28 cellular contexts compared by ENCODE assay signal in genomic region chr11:99988105-99988907, GRCh38.
DNase-seq lines count a peak whose midpoint lies in the region; TF ChIP-seq lines count a peak whose summit lies in the region.
"Had no signal": no experiment of that assay in that cellular context is flagged by ENCODE, and none has a peak within 500 bp of the region (broad histone marks: within the 10 kb centered on the region; RNA-seq: fewer than 3 reads in every experiment).

No MANE protein-coding gene starts in this region.

- H3K4me3 Mint-ChIP-seq in brain (no peak overlapping the region), mesothelial cell of epicardium (no peak overlapping the region)
- H3K4me3 Mint-ChIP-seq in activated naive CD4-positive, alpha-beta T cell treated with anti-CD3 and anti-CD28 coated beads for 36 hours: no peak overlapping the region
- H3K4me3 Mint-ChIP-seq: activated CD4-positive, alpha-beta T cell treated with anti-CD3 and anti-CD28 coated beads, Interleukin-2, amount 10 ng/mL, durations not matched to agents 7 days and 5 days; activated CD8-positive, alpha-beta memory T cell treated with anti-CD3 and anti-CD28 coated beads, Interleukin-2, amount 10 ng/mL, durations not matched to agents 7 days and 5 days; activated naive CD4-positive, alpha-beta T cell treated with anti-CD3 and anti-CD28 coated beads, Interleukin-2, amount 50 U/mL, for 24 hours; activated T-helper 1 cell treated with anti-CD3 and anti-CD28 coated beads, Interleukin-12 subunit alpha, Interleukin-12 subunit beta, Interleukin-2, Interleukin-4 antibody, amounts not matched to agents 30 ng/mL and 10 ng/mL and 1 ng/mL, durations not matched to agents 14 hours and 24 hours and 36 hours; CD8-positive, alpha-beta memory T cell; endodermal cell; nephron; stimulated activated memory B cell treated with anti-CD40 and anti-IgM and Interleukin-4, amounts not matched to agents 10 μg/mL and 1 μg/mL and 100 μg/mL, for 72 hours had no signal

- no peaks in the 10 kb centered on the region for H3K36me3 ChIP-seq in breast epithelium
- H3K36me3 ChIP-seq: ascending aorta, colonic mucosa, thoracic aorta, WERI-Rb-1 had no signal

- no peak overlapping the region for H3K4me3 ChIP-seq in breast epithelium
- H3K4me3 ChIP-seq: ascending aorta, colonic mucosa, skin epidermis, thoracic aorta had no signal

- H3K36me3 Mint-ChIP-seq in brain: no peaks in the 10 kb centered on the region
- H3K36me3 Mint-ChIP-seq in mesothelial cell of epicardium: no peaks in the 10 kb centered on the region
- H3K36me3 Mint-ChIP-seq in activated naive CD4-positive, alpha-beta T cell treated with anti-CD3 and anti-CD28 coated beads for 36 hours (ENCODE audit: low read depth): no peaks in the 10 kb centered on the region
- H3K36me3 Mint-ChIP-seq: activated CD8-positive, alpha-beta memory T cell treated with anti-CD3 and anti-CD28 coated beads, Interleukin-2, amount 10 ng/mL, durations not matched to agents 7 days and 5 days; activated naive CD4-positive, alpha-beta T cell treated with anti-CD3 and anti-CD28 coated beads, Interleukin-2, amount 50 U/mL, for 24 hours; stimulated activated memory B cell treated with anti-CD40 and anti-IgM and Interleukin-4, amounts not matched to agents 10 μg/mL and 1 μg/mL and 100 μg/mL, for 72 hours had no signal

- peak; percentile 2 for DNase-seq in DMS 273 (lab: John Stamatoyannopoulos, UW; ENCODE audit: unreplicated experiment)
- no peak for DNase-seq in DMS 273 treated with DMSO at 0.1 percent for 48 hours (lab: John Stamatoyannopoulos, UW)
- DNase-seq in mesothelial cell of epicardium (ENCODE audit: low spot score in 2 of 2, unreplicated experiment in 2 of 2): no peak
- DNase-seq in superior temporal gyrus (ENCODE audit: extremely low spot score): peak; percentile 43
- DNase-seq in activated naive CD4-positive, alpha-beta T cell treated with anti-CD3 and anti-CD28 coated beads for 36 hours: no peak
- no peak for DNase-seq in KG1 (lab: John Stamatoyannopoulos, UW)
- DNase-seq in breast epithelium (ENCODE audit: low spot score in 2 of 2): no peak
- DNase-seq: activated CD4-positive, alpha-beta T cell treated with anti-CD3 and anti-CD28 coated beads, Interleukin-2, amount 10 ng/mL, durations not matched to agents 7 days and 5 days; activated CD8-positive, alpha-beta memory T cell treated with anti-CD3 and anti-CD28 coated beads, Interleukin-2, amount 10 ng/mL, durations not matched to agents 7 days and 5 days; CD8-positive, alpha-beta memory T cell; colonic mucosa; DND-41; endodermal cell; midbrain; NCI-H146; NCI-H526 treated with DMSO at 0.1 percent for 48 hours; posterior cingulate gyrus; RPMI8226; WERI-Rb-1 had no signal

- H3K27me3 Mint-ChIP-seq in brain (no peaks in the 10 kb centered on the region), mesothelial cell of epicardium (ENCODE audit: low read depth) (no peaks in the 10 kb centered on the region)
- no peaks in the 10 kb centered on the region for H3K27me3 Mint-ChIP-seq in activated naive CD4-positive, alpha-beta T cell treated with anti-CD3 and anti-CD28 coated beads for 36 hours (ENCODE audit: low read depth)
- H3K27me3 Mint-ChIP-seq: activated CD4-positive, alpha-beta T cell treated with anti-CD3 and anti-CD28 coated beads, Interleukin-2, amount 10 ng/mL, durations not matched to agents 7 days and 5 days; activated CD8-positive, alpha-beta memory T cell treated with anti-CD3 and anti-CD28 coated beads, Interleukin-2, amount 10 ng/mL, durations not matched to agents 7 days and 5 days; activated naive CD4-positive, alpha-beta T cell treated with anti-CD3 and anti-CD28 coated beads, Interleukin-2, amount 50 U/mL, for 24 hours; CD8-positive, alpha-beta memory T cell; stimulated activated memory B cell treated with anti-CD40 and anti-IgM and Interleukin-4, amounts not matched to agents 10 μg/mL and 1 μg/mL and 100 μg/mL, for 72 hours had no signal

- intact Hi-C loops in activated naive CD4-positive, alpha-beta T cell treated with anti-CD3 and anti-CD28 coated beads for 36 hours (cut with micrococcal nuclease): no loop called here
- intact Hi-C loops in breast epithelium (cut with DNase I; ENCODE audit: low total_unique reads): no loop called here

- CTCF ChIA-PET in activated naive CD4-positive, alpha-beta T cell treated with anti-CD3 and anti-CD28 coated beads for 36 hours (lab: Charles Lee): no interaction called here

- TF ChIP-seq POLR2A in breast epithelium (IDR thresholded peaks at IDR 0.05): no peak

- no peaks in the 10 kb centered on the region for H3K27me3 ChIP-seq in breast epithelium
- H3K27me3 ChIP-seq: ascending aorta, colonic mucosa had no signal

- H3K4me1 Mint-ChIP-seq in brain (peaks cover 8% of the 10 kb centered on the region), mesothelial cell of epicardium (peaks cover 15% of the 10 kb centered on the region)
- H3K4me1 Mint-ChIP-seq in activated naive CD4-positive, alpha-beta T cell treated with anti-CD3 and anti-CD28 coated beads for 36 hours (ENCODE audit: low read depth): no peaks in the 10 kb centered on the region
- H3K4me1 Mint-ChIP-seq: activated CD4-positive, alpha-beta T cell treated with anti-CD3 and anti-CD28 coated beads, Interleukin-2, amount 10 ng/mL, durations not matched to agents 7 days and 5 days; activated CD8-positive, alpha-beta memory T cell treated with anti-CD3 and anti-CD28 coated beads, Interleukin-2, amount 10 ng/mL, durations not matched to agents 7 days and 5 days; activated naive CD4-positive, alpha-beta T cell treated with anti-CD3 and anti-CD28 coated beads, Interleukin-2, amount 50 U/mL, for 24 hours; CD8-positive, alpha-beta memory T cell; endodermal cell; stimulated activated memory B cell treated with anti-CD40 and anti-IgM and Interleukin-4, amounts not matched to agents 10 μg/mL and 1 μg/mL and 100 μg/mL, for 72 hours had no signal

- no peaks in the 10 kb centered on the region for H3K4me1 ChIP-seq in breast epithelium
- H3K4me1 ChIP-seq: ascending aorta, colonic mucosa had no signal

- no peaks in the 10 kb centered on the region for H3K9me3 ChIP-seq in breast epithelium
- H3K9me3 ChIP-seq: ascending aorta, colonic mucosa, thoracic aorta had no signal

- peak overlapping the region in 3 of 5 experiments; percentile 1 to 30 (median 22) for H3K27ac Mint-ChIP-seq in brain
- H3K27ac Mint-ChIP-seq in mesothelial cell of epicardium: peak overlapping the region; percentile 70
- H3K27ac Mint-ChIP-seq in activated naive CD4-positive, alpha-beta T cell treated with anti-CD3 and anti-CD28 coated beads for 36 hours: no peak overlapping the region
- H3K27ac Mint-ChIP-seq: activated CD4-positive, alpha-beta T cell treated with anti-CD3 and anti-CD28 coated beads, Interleukin-2, amount 10 ng/mL, durations not matched to agents 7 days and 5 days; activated CD8-positive, alpha-beta memory T cell treated with anti-CD3 and anti-CD28 coated beads, Interleukin-2, amount 10 ng/mL, durations not matched to agents 7 days and 5 days; activated naive CD4-positive, alpha-beta T cell treated with anti-CD3 and anti-CD28 coated beads, Interleukin-2, amount 50 U/mL, for 24 hours; activated T-helper 1 cell treated with anti-CD3 and anti-CD28 coated beads, Interleukin-12 subunit alpha, Interleukin-12 subunit beta, Interleukin-2, Interleukin-4 antibody, amounts not matched to agents 30 ng/mL and 10 ng/mL and 1 ng/mL, durations not matched to agents 14 hours and 24 hours and 36 hours; CD8-positive, alpha-beta memory T cell; endodermal cell; nephron; stimulated activated memory B cell treated with anti-CD40 and anti-IgM and Interleukin-4, amounts not matched to agents 10 μg/mL and 1 μg/mL and 100 μg/mL, for 72 hours had no signal

- TF ChIP-seq CTCF in brain (conservative IDR thresholded peaks at IDR 0.05) (no peak), mesothelial cell of epicardium (IDR thresholded peaks at IDR 0.05; ENCODE audit: unreplicated experiment) (no peak), breast epithelium (IDR thresholded peaks at IDR 0.05) (no peak)

- H3K9me3 Mint-ChIP-seq in brain: no peaks in the 10 kb centered on the region
- no peaks in the 10 kb centered on the region for H3K9me3 Mint-ChIP-seq in mesothelial cell of epicardium
- H3K9me3 Mint-ChIP-seq in activated naive CD4-positive, alpha-beta T cell treated with anti-CD3 and anti-CD28 coated beads for 36 hours: peaks cover 11% of the 10 kb centered on the region
- H3K9me3 Mint-ChIP-seq: endodermal cell, nephron had no signal

- H3K27ac ChIP-seq in breast epithelium: peak overlapping the region in 1 of 2 donors; percentile 32
- H3K27ac ChIP-seq: 22Rv1, ascending aorta, colonic mucosa, skin epidermis, thoracic aorta, WERI-Rb-1 had no signal

Comparison
In these comparisons a context has a peak if more than half of its experiments do, and no peak if none do; other contexts are left out.
1. DNase-seq: peak in DMS 273 (single experiment) and superior temporal gyrus (single experiment); none in DMS 273 treated with DMSO at 0.1 percent for 48 hours (single experiment), mesothelial cell of epicardium (0 of 2), activated naive CD4-positive, alpha-beta T cell treated with anti-CD3 and anti-CD28 coated beads for 36 hours (single experiment), KG1 (single experiment) and breast epithelium (0 of 2).